Comparison of ENCODE assay signal across 8 cellular contexts in genomic region chr3:43296565-43296964, GRCh38. TPM values are rescaled to one million over a fixed set of nuclear protein-coding genes. Genes with fewer than 3 reads are reported as not detected.
DNase-seq lines count a peak whose midpoint lies in the region; ATAC-seq and TF ChIP-seq lines count a peak whose summit lies in the region.

No MANE protein-coding gene starts in this region.

- ATAC-seq in GM18511 (IDR thresholded peaks at IDR 0.05; ENCODE audit: unreplicated experiment) (peak; percentile 85), HG02852 (IDR thresholded peaks at IDR 0.05; ENCODE audit: unreplicated experiment) (peak; percentile 91), RWPE2 (ENCODE audit: low read depth) (peak; percentile 56; the same call in 1 of the 3 replicates)
- peak; percentile 89 for ATAC-seq in activated naive CD8-positive, alpha-beta T cell treated with anti-CD3 and anti-CD28 coated beads, Interleukin-2, amount 10 ng/mL, durations not matched to agents 7 days and 5 days (ENCODE audit: low read depth)

- no peak for TF ChIP-seq CTCF in RWPE2 (IDR thresholded peaks at IDR 0.05; ENCODE audit: poor library complexity, severe bottlenecking)

- H3K27ac Mint-ChIP-seq in activated naive CD8-positive, alpha-beta T cell treated with anti-CD3 and anti-CD28 coated beads, Interleukin-2, amount 10 ng/mL, durations not matched to agents 7 days and 5 days, result peak overlapping the region; percentile 85

- H3K27me3 ChIP-seq in RWPE2 (ENCODE audit: insufficient read depth, poor library complexity, severe bottlenecking), result no peaks in the 10 kb centered on the region

- peaks cover 39% of the 10 kb centered on the region for H3K36me3 ChIP-seq in RWPE2 (ENCODE audit: low read depth)

- H3K9me3 ChIP-seq in RWPE2 (ENCODE audit: severe bottlenecking), result no peaks in the 10 kb centered on the region

- no peaks in the 10 kb centered on the region for H3K27me3 Mint-ChIP-seq in activated naive CD8-positive, alpha-beta T cell treated with anti-CD3 and anti-CD28 coated beads, Interleukin-2, amount 10 ng/mL, durations not matched to agents 7 days and 5 days

- POLR2A ChIA-PET in activated naive CD8-positive, alpha-beta T cell treated with anti-CD3 and anti-CD28 coated beads, Interleukin-2, amount 10 ng/mL, durations not matched to agents 7 days and 5 days (lab: Charles Lee), result interaction anchor here (0.8 to 5.1 kb wide), 8 partner anchors 9 to 134 kb away, joined by 3 to 42 read pairs (median 4); partner anchors contain the start of gene SNRK

- H3K9me3 Mint-ChIP-seq in activated naive CD8-positive, alpha-beta T cell treated with anti-CD3 and anti-CD28 coated beads, Interleukin-2, amount 10 ng/mL, durations not matched to agents 7 days and 5 days, result no peaks in the 10 kb centered on the region

- H3K4me3 ChIP-seq in RWPE2 (ENCODE audit: severe bottlenecking), result no peak overlapping the region

- peaks cover 13% of the 10 kb centered on the region for H3K36me3 Mint-ChIP-seq in activated naive CD8-positive, alpha-beta T cell treated with anti-CD3 and anti-CD28 coated beads, Interleukin-2, amount 10 ng/mL, durations not matched to agents 7 days and 5 days

- peaks cover 48% of the 10 kb centered on the region for H3K4me1 ChIP-seq in RWPE2 (ENCODE audit: insufficient read depth, poor library complexity, severe bottlenecking)

- H3K27ac ChIP-seq in RWPE2 (ENCODE audit: poor library complexity, severe bottlenecking), result no peak overlapping the region

- DNase-seq in RWPE2 (ENCODE audit: low spot score), result no peak
- no peak for DNase-seq in activated naive CD8-positive, alpha-beta T cell treated with anti-CD3 and anti-CD28 coated beads, Interleukin-2, amount 10 ng/mL, durations not matched to agents 7 days and 5 days
- DNase-seq in stimulated activated CD4-positive, alpha-beta T cell treated with anti-CD3 and anti-CD28 coated beads, Interleukin-15, amount 100 ng/mL, for 48 hours (ENCODE audit: low read depth in 2 of 2), result peak; percentile 14 to 21
- DNase-seq in NCI-H128 (lab: John Stamatoyannopoulos, UW; ENCODE audit: unreplicated experiment), result no peak
- DNase-seq in NCI-H1092 treated with DMSO at 0.1 percent for 48 hours (lab: John Stamatoyannopoulos, UW), result no peak
- no peak for DNase-seq in NCI-H1048 (lab: John Stamatoyannopoulos, UW)

- peaks cover 61% of the 10 kb centered on the region for H3K4me1 Mint-ChIP-seq in activated naive CD8-positive, alpha-beta T cell treated with anti-CD3 and anti-CD28 coated beads, Interleukin-2, amount 10 ng/mL, durations not matched to agents 7 days and 5 days

- H3K4me3 Mint-ChIP-seq in activated naive CD8-positive, alpha-beta T cell treated with anti-CD3 and anti-CD28 coated beads, Interleukin-2, amount 10 ng/mL, durations not matched to agents 7 days and 5 days, result peak overlapping the region; percentile 85

RNA-seq across cellular contexts. Expression of gene SNRK, which starts 10.2 kb away (rescaled TPM):
- total RNA-seq in activated naive CD8-positive, alpha-beta T cell treated with anti-CD3 and anti-CD28 coated beads, Interleukin-2, amount 10 ng/mL, durations not matched to agents 7 days and 5 days, result 10 to 100 TPM; 70.7 to 73.6 TPM

Comparison
In these comparisons a context has a peak if more than half of its experiments do, and no peak if none do; other contexts are left out.
1. DNase-seq: peak in stimulated activated CD4-positive, alpha-beta T cell treated with anti-CD3 and anti-CD28 coated beads, Interleukin-15, amount 100 ng/mL, for 48 hours (2 of 2); none in RWPE2 (single experiment), activated naive CD8-positive, alpha-beta T cell treated with anti-CD3 and anti-CD28 coated beads, Interleukin-2, amount 10 ng/mL, durations not matched to agents 7 days and 5 days (single experiment), NCI-H128 (single experiment), NCI-H1092 treated with DMSO at 0.1 percent for 48 hours (single experiment) and NCI-H1048 (single experiment).
2. Peak in every context shown above with its lines, with median percentiles within 50 percentile points of each other: ATAC-seq.